Comparison of ENCODE assay signal across 17 cellular contexts in the genomic region with DNA sequence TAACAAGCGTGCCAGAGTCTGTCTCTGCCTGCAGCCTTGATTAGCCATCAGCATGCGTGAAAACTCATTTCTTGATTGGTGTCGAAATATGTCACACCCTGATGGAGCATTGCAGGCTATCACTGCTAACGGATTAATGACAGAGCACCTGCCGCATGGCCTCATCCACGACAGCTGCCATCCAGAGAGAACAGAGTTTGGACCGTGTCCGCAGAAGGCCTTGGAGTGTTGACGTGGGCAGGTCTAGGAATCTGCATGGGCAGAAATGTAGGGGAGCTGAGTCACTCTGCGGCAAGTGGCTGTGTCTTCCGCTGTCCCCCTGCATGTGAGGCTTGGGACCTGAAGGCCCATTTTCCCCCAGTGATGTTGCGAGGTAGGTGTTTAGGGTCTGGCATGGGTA.
"Had no signal": no experiment of that assay in that cellular context is flagged by ENCODE, and none has a peak within 500 bp of the region (broad histone marks: within the 10 kb centered on the region; RNA-seq: fewer than 3 reads in every experiment).

No MANE protein-coding gene starts in this region.

- H3K27ac ChIP-seq: brain microvascular endothelial cell, left lung, suprapubic skin, uterus had no signal

- H3K27me3 ChIP-seq: brain microvascular endothelial cell, esophagus squamous epithelium, left lung, suprapubic skin, uterus had no signal

- H3K4me3 Mint-ChIP-seq: activated naive CD8-positive, alpha-beta T cell treated with anti-CD3 and anti-CD28 coated beads for 36 hours; activated T-cell treated with anti-CD3 and anti-CD28 coated beads, Interleukin-2, amount 50 U/mL, for 72 hours; memory B cell; stimulated activated naive B cell treated with anti-CD40 and anti-IgM and Interleukin-4, amounts not matched to agents 10 μg/mL and 1 μg/mL and 100 μg/mL, for 72 hours had no signal

- H3K4me3 ChIP-seq: esophagus squamous epithelium, left lung, smooth muscle cell, suprapubic skin, uterus had no signal

- H3K9me3 ChIP-seq: esophagus squamous epithelium, left lung, suprapubic skin, uterus had no signal

- H3K36me3 Mint-ChIP-seq: activated naive CD8-positive, alpha-beta T cell treated with anti-CD3 and anti-CD28 coated beads for 36 hours; memory B cell; stimulated activated naive B cell treated with anti-CD40 and anti-IgM and Interleukin-4, amounts not matched to agents 10 μg/mL and 1 μg/mL and 100 μg/mL, for 72 hours had no signal

- H3K4me2 ChIP-seq: smooth muscle cell had no signal

- ATAC-seq: activated T-cell treated with anti-CD3 and anti-CD28 coated beads, Interleukin-2, amount 50 U/mL, for 72 hours; left lung; stimulated activated naive B cell treated with anti-CD40 and anti-IgM and Interleukin-4, amounts not matched to agents 10 μg/mL and 1 μg/mL and 100 μg/mL, for 72 hours had no signal

- H3K4me1 Mint-ChIP-seq: activated naive CD8-positive, alpha-beta T cell treated with anti-CD3 and anti-CD28 coated beads for 36 hours; memory B cell; stimulated activated naive B cell treated with anti-CD40 and anti-IgM and Interleukin-4, amounts not matched to agents 10 μg/mL and 1 μg/mL and 100 μg/mL, for 72 hours had no signal

- H3K36me3 ChIP-seq: brain microvascular endothelial cell, esophagus squamous epithelium, left lung, suprapubic skin, uterus had no signal

- H3K9me3 Mint-ChIP-seq: activated naive CD8-positive, alpha-beta T cell treated with anti-CD3 and anti-CD28 coated beads for 36 hours; activated T-cell treated with anti-CD3 and anti-CD28 coated beads, Interleukin-2, amount 50 U/mL, for 72 hours; memory B cell; stimulated activated naive B cell treated with anti-CD40 and anti-IgM and Interleukin-4, amounts not matched to agents 10 μg/mL and 1 μg/mL and 100 μg/mL, for 72 hours had no signal

- DNase-seq: activated CD4-positive, alpha-beta T cell treated with anti-CD3 and anti-CD28 coated beads, Interleukin-2, amount 50 U/mL, for 4 hours; activated CD4-positive, CD25-positive, alpha-beta regulatory T cell treated with anti-CD3 and anti-CD28 coated beads, Interleukin-2, amount 50 U/mL, for 72 hours; activated gamma-delta T cell treated with Interleukin-2 at 50 U/mL for 16 hours; activated naive CD8-positive, alpha-beta T cell treated with anti-CD3 and anti-CD28 coated beads for 36 hours; activated T-cell treated with anti-CD3 and anti-CD28 coated beads, Interleukin-2, amount 50 U/mL, for 72 hours; brain microvascular endothelial cell; cerebellar nuclear complex; dermis blood vessel endothelial cell; esophagus squamous epithelium; foreskin fibroblast; left lung; stimulated activated naive B cell treated with anti-CD40 and anti-IgM and Interleukin-4, amounts not matched to agents 10 μg/mL and 1 μg/mL and 100 μg/mL, for 72 hours; SW 1271; uterus had no signal

- H3K27ac Mint-ChIP-seq: activated naive CD8-positive, alpha-beta T cell treated with anti-CD3 and anti-CD28 coated beads for 36 hours; activated T-cell treated with anti-CD3 and anti-CD28 coated beads, Interleukin-2, amount 50 U/mL, for 72 hours; memory B cell; stimulated activated naive B cell treated with anti-CD40 and anti-IgM and Interleukin-4, amounts not matched to agents 10 μg/mL and 1 μg/mL and 100 μg/mL, for 72 hours had no signal
